ENCODE assay signal across 8 cellular contexts in the genomic region with DNA sequence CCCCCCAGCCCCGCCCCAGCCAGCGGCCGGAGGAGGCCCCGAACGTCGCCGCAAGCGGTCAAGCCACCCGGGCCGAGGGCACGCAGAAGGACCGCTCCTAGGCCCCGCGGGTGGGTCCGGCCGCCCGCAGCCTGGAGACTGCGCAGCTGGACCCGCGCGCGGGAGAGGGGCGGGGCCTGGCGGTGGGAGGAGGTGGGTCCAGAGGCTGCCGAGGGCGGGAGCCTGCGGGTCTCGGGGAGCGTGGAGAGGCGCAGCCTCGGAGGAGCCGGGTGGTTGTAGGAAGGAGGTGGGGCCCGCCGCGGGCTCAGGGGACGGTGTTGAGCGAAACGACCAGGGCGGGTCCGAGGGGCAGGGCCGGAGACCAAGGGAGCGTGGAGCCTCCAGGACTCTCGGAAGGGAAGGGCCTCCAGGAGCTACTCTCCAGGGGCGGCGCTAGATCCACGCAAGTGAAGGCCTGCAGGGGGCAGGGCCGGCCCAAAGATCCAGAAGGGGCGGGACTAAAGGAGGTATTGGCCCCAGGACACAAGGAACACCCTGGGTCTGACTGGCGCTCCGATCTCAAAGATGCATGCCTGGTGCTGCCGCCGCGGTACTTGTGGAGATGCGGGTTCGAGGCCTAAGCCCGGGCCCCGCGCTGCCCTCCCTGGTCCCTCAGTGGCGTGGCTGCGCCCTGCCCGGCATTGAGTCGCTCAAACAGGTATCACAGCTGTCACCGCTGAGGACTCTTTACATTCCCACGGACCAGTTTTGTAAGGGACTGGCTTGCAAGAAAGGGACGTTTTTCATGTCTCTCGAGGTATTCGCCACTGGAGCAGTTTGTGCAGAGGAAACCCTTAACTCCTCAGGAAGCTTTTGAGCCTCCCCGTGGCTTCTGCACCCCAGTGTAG. TPM values are rescaled to one million over a fixed set of nuclear protein-coding genes. Genes with fewer than 3 reads are reported as not detected.
DNase-seq lines count a peak whose midpoint lies in the region; ATAC-seq and TF ChIP-seq lines count a peak whose summit lies in the region.

No MANE protein-coding gene starts in this region.

- TF ChIP-seq CTCF in BE2C (IDR thresholded peaks at IDR 0.05; ENCODE audit: low read depth, low read length): peak; percentile 58

- H3K36me3 ChIP-seq in BE2C: no peaks in the 10 kb centered on the region
- peaks cover 4% of the 10 kb centered on the region for H3K36me3 ChIP-seq in ectodermal cell (ENCODE audit: control insufficient read depth, insufficient read depth, low read length)

- H3K4me1 ChIP-seq in BE2C (no peaks in the 10 kb centered on the region), ectodermal cell (ENCODE audit: control insufficient read depth, insufficient read depth, low read length) (no peaks in the 10 kb centered on the region)

- H3K4me3 ChIP-seq in BE2C (ENCODE audit: low read depth, low read length) (peak overlapping the region; percentile 49), ectodermal cell (ENCODE audit: insufficient read depth, low read depth, low read length) (peak overlapping the region; percentile 53)

- H3K27me3 ChIP-seq in BE2C (no peaks in the 10 kb centered on the region), ectodermal cell (ENCODE audit: control insufficient read depth, insufficient read depth, low read length, poor library complexity, severe bottlenecking) (no peaks in the 10 kb centered on the region)

- ATAC-seq in HG03439 (IDR thresholded peaks at IDR 0.05; ENCODE audit: unreplicated experiment): peak; percentile 78

- H3K9me3 ChIP-seq in BE2C (no peaks in the 10 kb centered on the region), ectodermal cell (ENCODE audit: control insufficient read depth, low read length) (no peaks in the 10 kb centered on the region)

- no peak overlapping the region for H3K27ac ChIP-seq in ectodermal cell (ENCODE audit: insufficient read depth, low read depth, low read length, poor library complexity, severe bottlenecking)

- DNase-seq in BE2C: peak; percentile 89
- peak; percentile 49 for DNase-seq in GM19238 (ENCODE audit: insufficient read length, low spot score)
- peak; percentile 55 for DNase-seq in NCI-H524 treated with DMSO at 0.1 percent for 48 hours (lab: John Stamatoyannopoulos, UW)
- peak; percentile 72 to 83 for DNase-seq in activated CD4-positive, alpha-beta T cell treated with anti-CD3 and anti-CD28 coated beads, Interleukin-2, amount 50 U/mL, for 48 hours
- peak; percentile 65 to 73 for DNase-seq in lung microvascular endothelial cell (ENCODE audit: low read depth in 2 of 2)
- DNase-seq in stimulated activated CD4-positive, alpha-beta T cell treated with anti-CD3 and anti-CD28 coated beads, TNF-alpha, amount 100 ng/mL, for 48 hours (ENCODE audit: low read depth in 3 of 3): peak; percentile 48 to 63 (median 62)

- 5 to 6% methylated on average over 68 of the region's 68 CpGs for WGBS in ectodermal cell, 2 experiments

RNA-seq across cellular contexts. Expression of a gene that starts 5.9 kb away (rescaled TPM):
- polyA plus RNA-seq in BE2C (2012; ENCODE audit: insufficient read depth, insufficient read length, low read depth): 213 TPM
- 74.6 TPM for polyA plus RNA-seq in ectodermal cell (2013, experiment 1 of 4)
- 75.7 TPM for polyA plus RNA-seq in ectodermal cell (2013, experiment 2 of 4)
- polyA plus RNA-seq in ectodermal cell (2013, experiment 3 of 4): 67.5 TPM
- polyA plus RNA-seq in ectodermal cell (2013, experiment 4 of 4): 81.2 TPM
- total RNA-seq in lung microvascular endothelial cell: 17.0 and 21.2 TPM in 2 replicates

RNA-seq across cellular contexts. Expression of a gene that starts 6.1 kb away (rescaled TPM):
- 289 TPM for polyA plus RNA-seq in BE2C (2012; ENCODE audit: insufficient read depth, insufficient read length, low read depth)
- polyA plus RNA-seq in ectodermal cell (2013, experiment 1 of 4): 80.0 TPM
- 71.3 TPM for polyA plus RNA-seq in ectodermal cell (2013, experiment 2 of 4)
- 58.9 TPM for polyA plus RNA-seq in ectodermal cell (2013, experiment 3 of 4)
- polyA plus RNA-seq in ectodermal cell (2013, experiment 4 of 4): 62.3 TPM
- total RNA-seq in lung microvascular endothelial cell: 64.1 and 71.0 TPM in 2 replicates

RNA-seq across cellular contexts. Expression of a gene that starts 19.8 kb away (rescaled TPM):
- 49.5 TPM for polyA plus RNA-seq in BE2C (2012; ENCODE audit: insufficient read depth, insufficient read length, low read depth)
- polyA plus RNA-seq in ectodermal cell (2013, experiment 1 of 4): 18.2 TPM
- 25.0 TPM for polyA plus RNA-seq in ectodermal cell (2013, experiment 2 of 4)
- 14.1 TPM for polyA plus RNA-seq in ectodermal cell (2013, experiment 3 of 4)
- 15.4 TPM for polyA plus RNA-seq in ectodermal cell (2013, experiment 4 of 4)
- total RNA-seq in lung microvascular endothelial cell: 7.8 and 12.9 TPM in 2 replicates

RNA-seq across cellular contexts. Expression of a gene that starts 27.2 kb away (rescaled TPM):
- 12.5 TPM for polyA plus RNA-seq in BE2C (2012; ENCODE audit: insufficient read depth, insufficient read length, low read depth)
- 12.5 TPM for polyA plus RNA-seq in ectodermal cell (2013, experiment 1 of 4)
- polyA plus RNA-seq in ectodermal cell (2013, experiment 2 of 4): 13.9 TPM
- polyA plus RNA-seq in ectodermal cell (2013, experiment 3 of 4): 10.5 TPM
- polyA plus RNA-seq in ectodermal cell (2013, experiment 4 of 4): 11.4 TPM
- 2.4 and 4.2 TPM in 2 replicates for total RNA-seq in lung microvascular endothelial cell

RNA-seq across cellular contexts. Expression of a gene that starts 56.2 kb away (rescaled TPM):
- 207 TPM for polyA plus RNA-seq in BE2C (2012; ENCODE audit: insufficient read depth, insufficient read length, low read depth)
- polyA plus RNA-seq in ectodermal cell (2013, experiment 1 of 4): 0.81 TPM
- polyA plus RNA-seq in ectodermal cell (2013, experiment 2 of 4): 0.32 TPM
- 2.5 TPM for polyA plus RNA-seq in ectodermal cell (2013, experiment 3 of 4)
- polyA plus RNA-seq in ectodermal cell (2013, experiment 4 of 4): 2.7 TPM
- under 0.01 and 0.20 TPM in 2 replicates for total RNA-seq in lung microvascular endothelial cell
